16 cellular contexts compared by ENCODE assay signal in the genomic region with DNA sequence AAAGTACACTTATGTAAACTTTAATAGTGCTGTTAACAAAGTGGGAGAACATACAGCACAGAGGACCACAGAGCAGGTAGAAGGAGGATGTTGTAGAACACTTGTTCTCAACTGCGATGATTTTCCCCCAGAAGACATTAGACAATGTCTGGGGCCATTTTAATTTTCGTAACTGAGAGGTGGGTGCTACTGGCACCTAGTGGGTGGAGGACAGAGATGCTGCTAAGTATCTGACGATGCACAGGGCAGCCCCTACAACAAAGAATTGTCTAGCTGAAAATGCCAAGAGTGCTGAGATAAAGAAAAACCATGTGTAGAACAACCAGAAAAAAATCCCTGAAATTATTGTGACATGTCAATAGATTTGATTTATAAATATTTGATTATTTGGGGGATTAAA.
"Had no signal": no experiment of that assay in that cellular context is flagged by ENCODE, and none has a peak within 500 bp of the region (broad histone marks: within the 10 kb centered on the region; RNA-seq: fewer than 3 reads in every experiment).

No MANE protein-coding gene starts in this region.

- H3K36me3 ChIP-seq: colonic mucosa, prostate gland, upper lobe of right lung had no signal

- H3K4me3 ChIP-seq: body of pancreas, colonic mucosa, prostate gland, upper lobe of right lung had no signal

- H3K9me3 Mint-ChIP-seq: activated CD4-positive, alpha-beta T cell treated with anti-CD3 and anti-CD28 coated beads, Interleukin-2, amount 10 ng/mL, durations not matched to agents 7 days and 5 days; activated naive CD8-positive, alpha-beta T cell treated with anti-CD3 and anti-CD28 coated beads for 36 hours; neural crest cell; stimulated activated naive CD8-positive, alpha-beta T cell treated with anti-CD3 and anti-CD28 coated beads, Interleukin-15, amount 100 ng/mL, for 72 hours had no signal

- H3K4me1 ChIP-seq: body of pancreas, colonic mucosa, prostate gland had no signal

- ATAC-seq: body of pancreas; esophagus mucosa; left lobe of liver; right cardiac atrium; stimulated activated naive CD8-positive, alpha-beta T cell treated with anti-CD3 and anti-CD28 coated beads, Interleukin-15, amount 100 ng/mL, for 72 hours; upper lobe of right lung had no signal

- H3K36me3 Mint-ChIP-seq: activated naive CD8-positive, alpha-beta T cell treated with anti-CD3 and anti-CD28 coated beads for 36 hours had no signal

- H3K27ac Mint-ChIP-seq: activated CD4-positive, alpha-beta T cell treated with anti-CD3 and anti-CD28 coated beads, Interleukin-2, amount 10 ng/mL, durations not matched to agents 7 days and 5 days; activated naive CD8-positive, alpha-beta T cell treated with anti-CD3 and anti-CD28 coated beads for 36 hours; stimulated activated naive CD8-positive, alpha-beta T cell treated with anti-CD3 and anti-CD28 coated beads, Interleukin-15, amount 100 ng/mL, for 72 hours had no signal

- H3K27ac ChIP-seq: body of pancreas, colonic mucosa, prostate gland, upper lobe of right lung had no signal

- H3K4me3 Mint-ChIP-seq: activated CD4-positive, alpha-beta T cell treated with anti-CD3 and anti-CD28 coated beads, Interleukin-2, amount 10 ng/mL, durations not matched to agents 7 days and 5 days; activated naive CD8-positive, alpha-beta T cell treated with anti-CD3 and anti-CD28 coated beads for 36 hours; neural crest cell; stimulated activated naive CD8-positive, alpha-beta T cell treated with anti-CD3 and anti-CD28 coated beads, Interleukin-15, amount 100 ng/mL, for 72 hours had no signal

- H3K9me3 ChIP-seq: body of pancreas, colonic mucosa, prostate gland, upper lobe of right lung had no signal

- DNase-seq: activated CD4-positive, alpha-beta T cell treated with anti-CD3 and anti-CD28 coated beads, Interleukin-2, amount 10 ng/mL, durations not matched to agents 7 days and 5 days; activated CD8-positive, alpha-beta memory T cell treated with anti-CD3 and anti-CD28 coated beads, Interleukin-2, amount 50 U/mL, for 48 hours; activated naive CD8-positive, alpha-beta T cell treated with anti-CD3 and anti-CD28 coated beads for 36 hours; amygdala; body of pancreas; central memory CD4-positive, alpha-beta T cell; colonic mucosa; islet precursor cell; mammary epithelial cell; right cardiac atrium; stimulated activated naive CD8-positive, alpha-beta T cell treated with anti-CD3 and anti-CD28 coated beads, Interleukin-15, amount 100 ng/mL, for 72 hours; upper lobe of right lung had no signal

- H3K27me3 ChIP-seq: body of pancreas, colonic mucosa had no signal
